1 cellular context compared by ENCODE assay signal in the genomic region with DNA sequence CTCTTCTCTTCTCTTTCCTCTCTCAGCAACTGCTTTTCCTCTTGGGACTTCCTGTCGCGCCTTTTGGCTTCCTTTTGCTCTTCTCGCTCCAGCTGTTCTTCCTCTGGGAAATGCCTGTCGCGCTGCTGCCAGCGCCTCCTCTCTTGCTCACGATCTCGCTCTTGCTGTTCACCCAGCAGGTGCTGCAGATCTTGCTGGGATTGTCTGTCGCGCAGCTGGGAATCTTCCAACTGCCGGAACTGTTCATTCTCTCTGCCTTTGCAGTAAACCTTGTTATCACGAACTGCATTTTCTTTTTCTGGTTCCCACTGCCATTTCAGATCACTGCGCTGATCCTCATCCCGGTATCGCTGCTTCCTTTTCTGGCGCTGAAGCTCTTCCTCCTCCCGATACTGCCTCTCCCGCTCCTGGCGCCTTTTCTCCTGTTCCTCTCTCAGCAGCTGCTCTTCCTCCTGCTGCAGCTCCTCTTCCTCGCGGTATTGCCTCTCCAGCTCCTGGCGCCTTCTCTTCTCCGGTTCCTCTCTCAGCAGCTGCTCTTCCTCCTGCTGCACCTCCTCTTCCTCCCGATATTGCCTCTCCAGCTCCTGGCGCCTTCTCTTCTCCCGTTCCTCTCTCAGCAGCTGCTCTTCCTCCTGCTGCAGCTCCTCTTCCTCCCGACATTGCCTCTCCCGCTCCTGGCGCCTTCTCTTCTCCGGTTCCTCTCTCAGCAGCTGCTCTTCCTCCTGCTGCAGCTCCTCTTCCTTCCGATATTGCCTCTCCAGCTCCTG.
TF ChIP-seq lines count a peak whose summit lies in the region.

No MANE protein-coding gene starts in this region.

TF ChIP-seq in endothelial cell of umbilical vein, 7 proteins besides CTCF, POLR2A, EP300 and RAD21 (continued from another document):
- TF ChIP-seq, protein P1, sequence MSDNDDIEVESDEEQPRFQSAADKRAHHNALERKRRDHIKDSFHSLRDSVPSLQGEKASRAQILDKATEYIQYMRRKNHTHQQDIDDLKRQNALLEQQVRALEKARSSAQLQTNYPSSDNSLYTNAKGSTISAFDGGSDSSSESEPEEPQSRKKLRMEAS (IDR thresholded peaks at IDR 0.05; ENCODE audit: insufficient read depth, insufficient read length) = no peak
